ENCODE assay signal across 22 cellular contexts in genomic region chr1:116833655-116834054, GRCh38.
DNase-seq lines count a peak whose midpoint lies in the region; ATAC-seq, FAIRE-seq and TF ChIP-seq lines count a peak whose summit lies in the region.
"Had no signal": no experiment of that assay in that cellular context is flagged by ENCODE, and none has a peak within 500 bp of the region (broad histone marks: within the 10 kb centered on the region; RNA-seq: fewer than 3 reads in every experiment).

No MANE protein-coding gene starts in this region.

- TF ChIP-seq POLR2A in H1 (IDR thresholded peaks at IDR 0.05; ENCODE audit: control extremely low read depth in 1 of 2, low read depth in 2 of 2, low read length in 2 of 2), result no peak

- H2AK5ac ChIP-seq in H1 (ENCODE audit: low read depth, low read length), result no peak overlapping the region

- no peak overlapping the region for H3K23ac ChIP-seq in H1 (ENCODE audit: insufficient read length)

- no peak overlapping the region for H4K5ac ChIP-seq in H1 (ENCODE audit: insufficient read length, low read depth, low read length)

- 0 out of 2 replicates have a peak overlapping the region, but pooled peaks have one; percentile 9 for H2BK15ac ChIP-seq in H1 (ENCODE audit: low read length)

- no peak for FAIRE-seq in H1 (lab: Jason Lieb, UNC)
- FAIRE-seq: GM12891 had no signal

- no peak for TF ChIP-seq EP300 in H1 (IDR thresholded peaks at IDR 0.05; ENCODE audit: borderline replicate concordance in 1 of 2, low read depth in 2 of 2, low read length in 2 of 2)

- H2BK5ac ChIP-seq in H1 (ENCODE audit: low read depth, low read length), result no peak overlapping the region

- no peak overlapping the region for H3K18ac ChIP-seq in H1 (ENCODE audit: extremely low read depth, low read length)

- POLR2A ChIA-PET in H1 (lab: Charles Lee; ENCODE audit: partially characterized antibody), result no interaction called here

- TF ChIP-seq CTCF in GM23338 (conservative IDR thresholded peaks at IDR 0.05; ENCODE audit: low read depth in 2 of 2) (no peak), H1 (IDR thresholded peaks at IDR 0.05; ENCODE audit: control extremely low read depth in 1 of 3, insufficient read depth in 1 of 3, low read depth in 1 of 3, low read length in 3 of 3) (no peak), neural progenitor cell (IDR thresholded peaks at IDR 0.05) (no peak)

- no peak overlapping the region for H3K14ac ChIP-seq in H1 (ENCODE audit: insufficient read length)

- no peaks in the 10 kb centered on the region for H3K36me3 ChIP-seq in GM23338 (ENCODE audit: insufficient read depth)
- H3K36me3 ChIP-seq in H1 (ENCODE audit: control insufficient read depth in 2 of 4, insufficient read depth in 4 of 4, low read length in 3 of 4), result no peaks in the 10 kb centered on the region
- H3K36me3 ChIP-seq in neural progenitor cell, result no peaks in the 10 kb centered on the region
- H3K36me3 ChIP-seq: Peyer's patch had no signal

- H3K79me1 ChIP-seq in H1 (ENCODE audit: low read depth, low read length), result no peaks in the 10 kb centered on the region

- WGBS in H1 (ENCODE audit: extremely low coverage in 1 of 2, insufficient coverage in 1 of 2, insufficient read length in 1 of 2, insufficient replicate concordance in 2 of 2, low coverage in 1 of 2, low lambda C conversion rate in 2 of 2, missing lambda C conversion rate in 1 of 2), 2 experiments, result 74% methylated on average over 3 of the region's 3 CpGs; no CpG with 5 or more reads in 1 of the 2 experiments

- H2AFZ ChIP-seq in GM23338 (no peak overlapping the region), H1 (ENCODE audit: low read length) (no peak overlapping the region), neural progenitor cell (replicated peaks) (no peak overlapping the region)

- H3K4ac ChIP-seq in H1 (replicated peaks; ENCODE audit: insufficient read length, low read depth, low read length), result no peak overlapping the region

- no peaks in the 10 kb centered on the region; the same call in 1 of the 2 replicates for H3K23me2 ChIP-seq in H1 (ENCODE audit: low read depth, low read length)

- H3K9ac ChIP-seq in H1 (replicated peaks in 1 of 4; ENCODE audit: extremely low read depth in 1 of 4, low read depth in 3 of 4, low read length in 3 of 4), result no peak overlapping the region
- no peak overlapping the region for H3K9ac ChIP-seq in neural progenitor cell

- H3K9me2 ChIP-seq in GM23338 (ENCODE audit: insufficient read depth), result 0 out of 2 replicates have a peak, but pooled peaks cover 9% of the 10 kb centered on the region

- 0 out of 2 replicates have a peak overlapping the region, but pooled peaks have one; percentile 12 for H3K4me2 ChIP-seq in GM23338
- no peak overlapping the region for H3K4me2 ChIP-seq in H1 (ENCODE audit: insufficient read depth in 1 of 2, low read depth in 2 of 2, low read length in 2 of 2)
- H3K4me2 ChIP-seq in neural progenitor cell, result peak overlapping the region; percentile 68

- no peaks in the 10 kb centered on the region for H4K20me1 ChIP-seq in GM23338 (replicated peaks; ENCODE audit: insufficient read depth)
- H4K20me1 ChIP-seq in H1 (replicated peaks in 1 of 2; ENCODE audit: control insufficient read depth in 1 of 2, insufficient read depth in 2 of 2, low read length in 2 of 2), result no peaks in the 10 kb centered on the region
- H4K20me1 ChIP-seq in neural progenitor cell (ENCODE audit: low read depth), result no peaks in the 10 kb centered on the region

- peaks cover 30% of the 10 kb centered on the region for H3K4me1 ChIP-seq in GM23338 (ENCODE audit: insufficient read depth)
- H3K4me1 ChIP-seq in H1 (replicated peaks in 1 of 4; ENCODE audit: control insufficient read depth in 3 of 4, insufficient read depth in 4 of 4, low read length in 3 of 4), result peaks cover 3 to 30% (median 11%) of the 10 kb centered on the region in 4 experiments
- peaks cover 40% of the 10 kb centered on the region for H3K4me1 ChIP-seq in neural progenitor cell

- H3K79me2 ChIP-seq in GM23338 (replicated peaks; ENCODE audit: insufficient read depth) (no peaks in the 10 kb centered on the region), H1 (ENCODE audit: control insufficient read depth in 1 of 2, insufficient read depth in 2 of 2, low read length in 2 of 2) (no peaks in the 10 kb centered on the region), neural progenitor cell (ENCODE audit: low read depth) (no peaks in the 10 kb centered on the region)

- peaks cover 24% of the 10 kb centered on the region for H3K9me3 Mint-ChIP-seq in GM23338
- H3K9me3 Mint-ChIP-seq in neural progenitor cell, result peaks cover 11% of the 10 kb centered on the region

- no peak overlapping the region for H2BK120ac ChIP-seq in H1 (replicated peaks; ENCODE audit: low read depth, low read length)

- TF ChIP-seq RAD21 in H1 (IDR thresholded peaks at IDR 0.05 in 1 of 2, conservative IDR thresholded peaks at IDR 0.05 in 1 of 2; ENCODE audit: low read depth in 2 of 2, low read length in 2 of 2), result no peak

- CTCF ChIA-PET in H1 (lab: Charles Lee; ENCODE audit: partially characterized antibody), result interaction anchor here (1.1 to 1.4 kb wide), 5 partner anchors 9 to 97 kb away, joined by 3 to 4 read pairs (median 4); no protein-coding TSS in a partner anchor

- H3K4me1 Mint-ChIP-seq in GM23338 (peaks cover 41% of the 10 kb centered on the region), neural progenitor cell (peaks cover 42% of the 10 kb centered on the region)

- H3K56ac ChIP-seq in H1 (replicated peaks; ENCODE audit: insufficient read length, low read depth, low read length), result no peak overlapping the region

- no peak overlapping the region for H4K91ac ChIP-seq in H1 (replicated peaks; ENCODE audit: insufficient read length, low read length)

- H3K27me3 Mint-ChIP-seq in GM23338 (ENCODE audit: insufficient read depth, low read depth, poor library complexity) (peaks cover 10% of the 10 kb centered on the region), neural progenitor cell (ENCODE audit: insufficient read depth, low read depth) (peaks cover 16% of the 10 kb centered on the region)

- H3K4me3 Mint-ChIP-seq in GM23338 (no peak overlapping the region), neural progenitor cell (no peak overlapping the region)
- H3K4me3 Mint-ChIP-seq: HFFc6 had no signal

- no peak overlapping the region for H2BK20ac ChIP-seq in H1 (ENCODE audit: low read length)

- peaks cover 0 to 2% of the 10 kb centered on the region in 2 experiments; a peak in 2 of 4 replicates for H3K9me3 ChIP-seq in H1 (ENCODE audit: insufficient read depth in 2 of 2, low read depth in 1 of 2, low read length in 1 of 2)
- H3K9me3 ChIP-seq in neural progenitor cell (ENCODE audit: low read depth), result no peaks in the 10 kb centered on the region
- H3K9me3 ChIP-seq: Peyer's patch had no signal

- H4K8ac ChIP-seq in H1 (ENCODE audit: extremely low read depth, insufficient read depth, low read length), result no peak overlapping the region

- H3K27ac ChIP-seq in GM23338 (ENCODE audit: low read depth), result no peak overlapping the region
- no peak overlapping the region for H3K27ac ChIP-seq in H1 (ENCODE audit: low read depth, low read length)
- no peak overlapping the region for H3K27ac ChIP-seq in neural progenitor cell
- H3K27ac ChIP-seq: SK-N-MC had no signal

- H3F3A ChIP-seq in GM23338 (replicated peaks; ENCODE audit: low read depth), result no peaks in the 10 kb centered on the region
- H3F3A ChIP-seq in neural progenitor cell (ENCODE audit: low read depth), result peaks cover 29% of the 10 kb centered on the region

- no peak overlapping the region for H2BK12ac ChIP-seq in H1 (ENCODE audit: low read depth, low read length)

- H3K36me3 Mint-ChIP-seq in GM23338 (ENCODE audit: low read depth) (peaks cover 19% of the 10 kb centered on the region), neural progenitor cell (peaks cover 2% of the 10 kb centered on the region)

- no peaks in the 10 kb centered on the region for H3K27me3 ChIP-seq in GM23338 (ENCODE audit: insufficient read depth)
- H3K27me3 ChIP-seq in H1 (replicated peaks in 1 of 4; ENCODE audit: control insufficient read depth in 3 of 4, extremely low read depth in 1 of 4, insufficient read depth in 3 of 4, low read length in 3 of 4), result no peaks in the 10 kb centered on the region
- no peaks in the 10 kb centered on the region for H3K27me3 ChIP-seq in neural progenitor cell
- H3K27me3 ChIP-seq: Peyer's patch had no signal

- H3K4me3 ChIP-seq in GM23338 (no peak overlapping the region), H1 (ENCODE audit: extremely low read depth in 1 of 4, insufficient read depth in 2 of 4, low read depth in 3 of 4, low read length in 4 of 4) (no peak overlapping the region), neural progenitor cell (no peak overlapping the region)
- H3K4me3 ChIP-seq: Peyer's patch, SK-N-MC had no signal

- ATAC-seq in GM23338, result no peak
- ATAC-seq in HG03521 (IDR thresholded peaks at IDR 0.05; ENCODE audit: unreplicated experiment), result no peak
- ATAC-seq: Right ventricle myocardium inferior had no signal

- DNase-seq in GM23338 (ENCODE audit: low spot score) (no peak), NCI-H345 treated with DMSO at 0.1 percent for 48 hours (lab: John Stamatoyannopoulos, UW; ENCODE audit: unreplicated experiment) (peak; percentile 22), H1 (ENCODE audit: low read depth in 1 of 2, low spot score in 2 of 2) (no peak), neural progenitor cell (ENCODE audit: low spot score) (peak; percentile 21), DMS79 (lab: John Stamatoyannopoulos, UW) (no peak)
- DNase-seq in central memory CD4-positive, alpha-beta T cell, result no peak
- DNase-seq: C1 segment of cervical spinal cord, DMS 273 treated with DMSO at 0.1 percent for 48 hours, GF-D8, GOT3, HFFc6, IMR-90, Kasumi-1, NCI-H1105 treated with DMSO at 0.1 percent for 48 hours, NCI-H1694 treated with DMSO at 0.1 percent for 48 hours, NCI-H446 treated with DMSO at 0.1 percent for 48 hours, NCI-H748 treated with DMSO at 0.1 percent for 48 hours, Peyer's patch had no signal

- H3K27ac Mint-ChIP-seq in GM23338, result no peak overlapping the region
- no peak overlapping the region for H3K27ac Mint-ChIP-seq in neural progenitor cell
- H3K27ac Mint-ChIP-seq: HFFc6 had no signal

TF ChIP-seq in GM23338, 12 proteins besides CTCF, POLR2A, EP300 and RAD21 (continues in another document):
- TF ChIP-seq EZH2phosphoT487 (IDR thresholded peaks at IDR 0.05; ENCODE audit: unreplicated experiment), result no peak
- no peak for TF ChIP-seq NANOG (IDR thresholded peaks at IDR 0.05; ENCODE audit: borderline replicate concordance)
- TF ChIP-seq ZNF114 (CRISPR knock-in tag; IDR thresholded peaks at IDR 0.05), result no peak

TF ChIP-seq in H1, 55 proteins besides CTCF, POLR2A, EP300 and RAD21 (continues in another document):
- no peak for TF ChIP-seq RFX5 (IDR thresholded peaks at IDR 0.05; ENCODE audit: borderline replicate concordance, low read depth, low read length)
- TF ChIP-seq SP2 (IDR thresholded peaks at IDR 0.05; ENCODE audit: low read length), result no peak
- no peak for TF ChIP-seq E2F6 (IDR thresholded peaks at IDR 0.05)
- no peak for TF ChIP-seq NRF1 (IDR thresholded peaks at IDR 0.05; ENCODE audit: low read depth, low read length)
- TF ChIP-seq GABPA (IDR thresholded peaks at IDR 0.05; ENCODE audit: borderline replicate concordance, insufficient read depth, low read length), result no peak

Comparison
In these comparisons a context has a peak if more than half of its experiments do, and no peak if none do; other contexts are left out.
1. DNase-seq: peak in NCI-H345 treated with DMSO at 0.1 percent for 48 hours (single experiment) and neural progenitor cell (single experiment); none in GM23338 (single experiment), H1 (0 of 2), DMS79 (single experiment) and central memory CD4-positive, alpha-beta T cell (single experiment).
2. H3K4me2 ChIP-seq: peak in GM23338 (single experiment) and neural progenitor cell (single experiment); none in H1 (0 of 2).